Comparison of ENCODE assay signal across 2 cellular contexts in the genomic region with DNA sequence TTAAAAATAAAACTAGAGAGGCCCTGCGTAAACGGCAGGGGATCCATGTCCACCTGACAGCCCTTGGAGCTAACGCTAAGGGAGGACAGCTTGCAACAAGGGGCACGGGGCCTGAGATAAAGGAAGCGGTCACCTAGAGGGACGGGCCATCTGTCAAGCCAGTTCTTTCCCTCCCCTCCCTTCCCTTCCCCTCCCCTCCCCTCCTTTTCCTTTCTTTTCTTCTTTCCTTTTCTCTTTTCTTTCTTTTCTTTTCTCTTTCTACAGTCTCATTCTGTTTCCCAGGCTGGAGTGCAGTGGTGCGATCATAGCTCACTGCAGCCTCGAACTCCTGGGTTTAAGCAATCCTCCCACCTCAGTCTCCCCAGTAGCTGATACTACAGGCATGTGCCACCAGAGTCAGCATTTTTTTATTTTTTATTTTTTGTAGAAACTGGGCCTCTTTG.
TF ChIP-seq lines count a peak whose summit lies in the region.

No MANE protein-coding gene starts in this region.

TF ChIP-seq in IMR-90, 13 proteins besides CTCF, POLR2A, EP300 and RAD21:
- TF ChIP-seq FOS (IDR thresholded peaks at IDR 0.05; ENCODE audit: low read depth, low read length) (no peak), BHLHE40 (IDR thresholded peaks at IDR 0.05; ENCODE audit: low read depth, low read length) (no peak), RCOR1 (IDR thresholded peaks at IDR 0.05; ENCODE audit: insufficient replicate concordance, low read length) (no peak), CHD1 (IDR thresholded peaks at IDR 0.05; ENCODE audit: low read depth, low read length) (no peak), SMC3 (IDR thresholded peaks at IDR 0.05; ENCODE audit: low read depth, low read length) (no peak), MAZ (IDR thresholded peaks at IDR 0.05; ENCODE audit: borderline replicate concordance, low read depth, low read length) (no peak), CEBPB (IDR thresholded peaks at IDR 0.05; ENCODE audit: low read depth, low read length) (no peak), NFE2L2 (IDR thresholded peaks at IDR 0.05; ENCODE audit: low read depth, low read length) (no peak), RFX5 (IDR thresholded peaks at IDR 0.05; ENCODE audit: low read depth, low read length) (no peak), MXI1 (IDR thresholded peaks at IDR 0.05; ENCODE audit: borderline replicate concordance, low read depth, low read length) (no peak), MAFK (IDR thresholded peaks at IDR 0.05; ENCODE audit: low read depth, low read length) (no peak)
- TF ChIP-seq, protein P1, sequence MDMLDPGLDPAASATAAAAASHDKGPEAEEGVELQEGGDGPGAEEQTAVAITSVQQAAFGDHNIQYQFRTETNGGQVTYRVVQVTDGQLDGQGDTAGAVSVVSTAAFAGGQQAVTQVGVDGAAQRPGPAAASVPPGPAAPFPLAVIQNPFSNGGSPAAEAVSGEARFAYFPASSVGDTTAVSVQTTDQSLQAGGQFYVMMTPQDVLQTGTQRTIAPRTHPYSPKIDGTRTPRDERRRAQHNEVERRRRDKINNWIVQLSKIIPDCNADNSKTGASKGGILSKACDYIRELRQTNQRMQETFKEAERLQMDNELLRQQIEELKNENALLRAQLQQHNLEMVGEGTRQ (IDR thresholded peaks at IDR 0.05; ENCODE audit: low read depth, low read length): no peak
- TF ChIP-seq, protein P2, sequence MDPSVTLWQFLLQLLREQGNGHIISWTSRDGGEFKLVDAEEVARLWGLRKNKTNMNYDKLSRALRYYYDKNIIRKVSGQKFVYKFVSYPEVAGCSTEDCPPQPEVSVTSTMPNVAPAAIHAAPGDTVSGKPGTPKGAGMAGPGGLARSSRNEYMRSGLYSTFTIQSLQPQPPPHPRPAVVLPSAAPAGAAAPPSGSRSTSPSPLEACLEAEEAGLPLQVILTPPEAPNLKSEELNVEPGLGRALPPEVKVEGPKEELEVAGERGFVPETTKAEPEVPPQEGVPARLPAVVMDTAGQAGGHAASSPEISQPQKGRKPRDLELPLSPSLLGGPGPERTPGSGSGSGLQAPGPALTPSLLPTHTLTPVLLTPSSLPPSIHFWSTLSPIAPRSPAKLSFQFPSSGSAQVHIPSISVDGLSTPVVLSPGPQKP (IDR thresholded peaks at IDR 0.05; ENCODE audit: borderline replicate concordance, low read depth, low read length): no peak
TF ChIP-seq in IMR-90: peak in this region for 0.

TF ChIP-seq in endothelial cell of umbilical vein, 7 proteins besides CTCF, POLR2A, EP300 and RAD21:
- TF ChIP-seq FOS (IDR thresholded peaks at IDR 0.05; ENCODE audit: borderline replicate concordance, insufficient read depth, low read length) (no peak), JUN (IDR thresholded peaks at IDR 0.05; ENCODE audit: borderline replicate concordance, insufficient read depth, insufficient read length, low read depth) (no peak), GATA2 (IDR thresholded peaks at IDR 0.05; ENCODE audit: insufficient read depth, insufficient read length, low read depth, low read length) (no peak), EZH2 (IDR thresholded peaks at IDR 0.05; ENCODE audit: borderline replicate concordance, low read depth, low read length, severe bottlenecking) (no peak), POLR2AphosphoS5 (IDR thresholded peaks at IDR 0.05; ENCODE audit: insufficient read depth, low read depth, low read length) (no peak), MYC (IDR thresholded peaks at IDR 0.05; ENCODE audit: low read depth, low read length) (no peak)
- TF ChIP-seq, protein P3, sequence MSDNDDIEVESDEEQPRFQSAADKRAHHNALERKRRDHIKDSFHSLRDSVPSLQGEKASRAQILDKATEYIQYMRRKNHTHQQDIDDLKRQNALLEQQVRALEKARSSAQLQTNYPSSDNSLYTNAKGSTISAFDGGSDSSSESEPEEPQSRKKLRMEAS (IDR thresholded peaks at IDR 0.05; ENCODE audit: insufficient read depth, insufficient read length): no peak
